ENCODE assay signal across 9 cellular contexts in the genomic region with DNA sequence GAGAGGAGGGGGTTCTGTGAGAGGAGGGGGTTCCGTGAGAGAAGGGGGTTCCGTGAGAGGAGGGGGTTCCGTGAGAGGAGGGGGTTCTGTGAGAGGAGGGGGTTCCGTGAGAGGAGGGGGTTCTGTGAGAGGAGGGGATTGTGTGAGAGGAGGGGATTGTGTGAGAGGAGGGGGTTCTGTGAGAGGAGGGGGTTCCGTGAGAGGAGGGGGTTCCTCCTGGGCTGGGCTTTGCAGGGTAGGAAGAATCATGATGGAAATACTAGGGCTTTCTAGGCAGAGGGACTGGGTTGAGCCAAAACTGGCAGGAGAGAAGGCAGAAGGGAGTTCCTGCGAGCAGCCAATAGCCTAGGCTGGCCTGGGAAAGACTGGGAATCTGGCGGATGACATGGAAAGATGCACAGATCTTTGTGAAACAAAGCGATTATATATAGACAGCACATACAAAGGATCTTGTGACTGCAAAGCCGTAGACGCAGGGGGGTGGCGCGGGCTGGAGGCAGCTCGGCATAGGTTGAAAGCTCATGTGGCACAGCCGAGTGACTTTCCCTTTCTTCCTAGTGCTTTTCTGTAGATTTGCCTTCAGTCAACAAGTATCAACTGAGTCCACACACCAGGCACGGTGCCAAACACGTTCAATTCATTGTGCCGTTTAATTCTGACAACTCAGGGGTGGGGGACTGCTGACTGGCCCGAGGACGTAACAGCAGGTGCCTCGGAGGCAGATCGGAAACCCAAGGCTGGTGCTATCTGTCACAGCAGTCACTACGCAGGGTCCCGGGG. TPM values are rescaled to one million over a fixed set of nuclear protein-coding genes. Genes with fewer than 3 reads are reported as not detected.
DNase-seq lines count a peak whose midpoint lies in the region; TF ChIP-seq lines count a peak whose summit lies in the region.
"Had no signal": no experiment of that assay in that cellular context is flagged by ENCODE, and none has a peak within 500 bp of the region (broad histone marks: within the 10 kb centered on the region; RNA-seq: fewer than 3 reads in every experiment).

No MANE protein-coding gene starts in this region.

- CTCF ChIA-PET in activated CD4-positive, alpha-beta memory T cell treated with anti-CD3 and anti-CD28 coated beads, Interleukin-2, amount 10 ng/mL, durations not matched to agents 7 days and 5 days (lab: Charles Lee): interaction anchor here (1.1 kb wide), 1 partner anchor 56 kb away, joined by 3 read pairs; no protein-coding TSS in a partner anchor
- CTCF ChIA-PET in activated CD4-positive, alpha-beta memory T cell treated with anti-CD3 and anti-CD28 coated beads for 36 hours (lab: Charles Lee): interaction anchor here (2.1 kb wide), 1 partner anchor 13 kb away, joined by 5 read pairs; no protein-coding TSS in a partner anchor
- CTCF ChIA-PET in MCF 10A (lab: Yijun Ruan, JAX): interaction anchor here (0.8 to 3.4 kb wide), 3 partner anchors 15 to 58 kb away, joined by 4 to 15 read pairs (median 11); no protein-coding TSS in a partner anchor

- H3K36me3 Mint-ChIP-seq in activated CD4-positive, alpha-beta memory T cell treated with anti-CD3 and anti-CD28 coated beads, Interleukin-2, amount 10 ng/mL, durations not matched to agents 7 days and 5 days (ENCODE audit: low read depth): no peaks in the 10 kb centered on the region
- peaks cover 1% of the 10 kb centered on the region for H3K36me3 Mint-ChIP-seq in activated CD4-positive, alpha-beta memory T cell treated with anti-CD3 and anti-CD28 coated beads for 36 hours
- peaks cover 14% of the 10 kb centered on the region for H3K36me3 Mint-ChIP-seq in MCF 10A (ENCODE audit: insufficient read depth, unreplicated experiment)

- peaks cover 9% of the 10 kb centered on the region for H3K4me1 Mint-ChIP-seq in activated CD4-positive, alpha-beta memory T cell treated with anti-CD3 and anti-CD28 coated beads, Interleukin-2, amount 10 ng/mL, durations not matched to agents 7 days and 5 days
- peaks cover 28% of the 10 kb centered on the region for H3K4me1 Mint-ChIP-seq in activated CD4-positive, alpha-beta memory T cell treated with anti-CD3 and anti-CD28 coated beads for 36 hours (ENCODE audit: low read depth)
- peaks cover 8% of the 10 kb centered on the region for H3K4me1 Mint-ChIP-seq in MCF 10A (ENCODE audit: insufficient read depth, unreplicated experiment)

- TF ChIP-seq CTCF in tibial nerve (IDR thresholded peaks at IDR 0.05): no peak
- TF ChIP-seq CTCF in MCF 10A (IDR thresholded peaks at IDR 0.05; ENCODE audit: unreplicated experiment): no peak

- H3K27me3 ChIP-seq in tibial nerve: no peaks in the 10 kb centered on the region

- POLR2A ChIA-PET in activated CD4-positive, alpha-beta memory T cell treated with anti-CD3 and anti-CD28 coated beads, Interleukin-2, amount 10 ng/mL, durations not matched to agents 7 days and 5 days (lab: Charles Lee): no interaction called here
- POLR2A ChIA-PET in activated CD4-positive, alpha-beta memory T cell treated with anti-CD3 and anti-CD28 coated beads for 36 hours (lab: Charles Lee): no interaction called here
- POLR2A ChIA-PET in MCF 10A (lab: Yijun Ruan, JAX): no interaction called here

- no peak for DNase-seq in activated CD4-positive, alpha-beta memory T cell treated with anti-CD3 and anti-CD28 coated beads, Interleukin-2, amount 10 ng/mL, durations not matched to agents 7 days and 5 days
- DNase-seq in activated CD4-positive, alpha-beta memory T cell treated with anti-CD3 and anti-CD28 coated beads for 36 hours: no peak
- peak; percentile 33 for DNase-seq in SHP77 treated with DMSO at 0.1 percent for 48 hours (lab: John Stamatoyannopoulos, UW)
- peak; percentile 25 to 62 for DNase-seq in hippocampal formation (lab: John Stamatoyannopoulos, UW)
- no peak for DNase-seq in tibial nerve (ENCODE audit: low spot score in 2 of 2)
- DNase-seq in T-helper 9 cell: no peak
- DNase-seq in MCF 10A (ENCODE audit: unreplicated experiment): no peak
- no peak for DNase-seq in HT-29 (ENCODE audit: low spot score)

- peak overlapping the region; percentile 6 for H3K27ac Mint-ChIP-seq in activated CD4-positive, alpha-beta memory T cell treated with anti-CD3 and anti-CD28 coated beads, Interleukin-2, amount 10 ng/mL, durations not matched to agents 7 days and 5 days
- H3K27ac Mint-ChIP-seq in activated CD4-positive, alpha-beta memory T cell treated with anti-CD3 and anti-CD28 coated beads for 36 hours: no peak overlapping the region
- H3K27ac Mint-ChIP-seq in MCF 10A (ENCODE audit: low read depth, unreplicated experiment): no peak overlapping the region

- WGBS in tibial nerve, 2 donors: 43 to 54% methylated on average over 22 to 23 of the region's 23 CpGs

- H3K9me3 Mint-ChIP-seq in activated CD4-positive, alpha-beta memory T cell treated with anti-CD3 and anti-CD28 coated beads, Interleukin-2, amount 10 ng/mL, durations not matched to agents 7 days and 5 days: no peaks in the 10 kb centered on the region
- H3K9me3 Mint-ChIP-seq in activated CD4-positive, alpha-beta memory T cell treated with anti-CD3 and anti-CD28 coated beads for 36 hours: no peaks in the 10 kb centered on the region
- H3K9me3 Mint-ChIP-seq in MCF 10A (ENCODE audit: unreplicated experiment): no peaks in the 10 kb centered on the region

- TF ChIP-seq POLR2A in tibial nerve (IDR thresholded peaks at IDR 0.05): no peak

- peaks cover 0 to 15% (median 8%) of the 10 kb centered on the region in 3 donors for H3K36me3 ChIP-seq in tibial nerve

- BruUV-seq in MCF 10A (replicated peaks; lab: Mats Ljungman, UMichigan): no TSS peak

- intact Hi-C loops in activated CD4-positive, alpha-beta memory T cell treated with anti-CD3 and anti-CD28 coated beads for 36 hours (cut with micrococcal nuclease): no loop called here
- intact Hi-C loops in MCF 10A (cut with micrococcal nuclease): no loop called here

- peak overlapping the region in 1 of 4 donors; percentile 19 for H3K4me3 ChIP-seq in tibial nerve
- H3K4me3 ChIP-seq: skin epidermis had no signal

- no peaks in the 10 kb centered on the region for H3K9me3 ChIP-seq in tibial nerve

- peak in 1 of 2 donors; percentile 46 for TF ChIP-seq EP300 in tibial nerve (IDR thresholded peaks at IDR 0.05)

- H3K27ac ChIP-seq in tibial nerve: peak overlapping the region in 3 of 4 donors; percentile 55 to 85 (median 76)

- peaks cover 0 to 81% (median 22%) of the 10 kb centered on the region in 4 donors for H3K4me1 ChIP-seq in tibial nerve

- H3K4me3 Mint-ChIP-seq in activated CD4-positive, alpha-beta memory T cell treated with anti-CD3 and anti-CD28 coated beads, Interleukin-2, amount 10 ng/mL, durations not matched to agents 7 days and 5 days: no peak overlapping the region
- H3K4me3 Mint-ChIP-seq in activated CD4-positive, alpha-beta memory T cell treated with anti-CD3 and anti-CD28 coated beads for 36 hours: no peak overlapping the region
- H3K4me3 Mint-ChIP-seq in MCF 10A (ENCODE audit: unreplicated experiment): no peak overlapping the region

- H3K27me3 Mint-ChIP-seq in activated CD4-positive, alpha-beta memory T cell treated with anti-CD3 and anti-CD28 coated beads, Interleukin-2, amount 10 ng/mL, durations not matched to agents 7 days and 5 days: no peaks in the 10 kb centered on the region
- H3K27me3 Mint-ChIP-seq in activated CD4-positive, alpha-beta memory T cell treated with anti-CD3 and anti-CD28 coated beads for 36 hours: no peaks in the 10 kb centered on the region
- H3K27me3 Mint-ChIP-seq in MCF 10A (ENCODE audit: insufficient read depth, unreplicated experiment): no peaks in the 10 kb centered on the region

RNA-seq across cellular contexts. Expression of gene PAM16, which starts 6.3 kb away (rescaled TPM):
- 10 to 100 TPM; 29.7 to 33.9 TPM for total RNA-seq in activated CD4-positive, alpha-beta memory T cell treated with anti-CD3 and anti-CD28 coated beads, Interleukin-2, amount 10 ng/mL, durations not matched to agents 7 days and 5 days
- total RNA-seq in activated CD4-positive, alpha-beta memory T cell treated with anti-CD3 and anti-CD28 coated beads for 36 hours: 10 to 100 TPM; 52.8 to 63.4 TPM
- total RNA-seq in tibial nerve (10 to 100 TPM; 45.1 to 95.1 (median 60.7) TPM), MCF 10A (2022) (71.8 and 117 TPM in 2 replicates)
- 159 and 165 TPM in 2 replicates for total RNA-seq in HT-29 (2014; rRNA removed; shearing (Covaris generic))

RNA-seq across cellular contexts. Expression of gene VASN, which starts 26.8 kb away (rescaled TPM):
- under 1 TPM in 1 of 2 experiments, not detected in 1; 0.08 TPM for total RNA-seq in activated CD4-positive, alpha-beta memory T cell treated with anti-CD3 and anti-CD28 coated beads, Interleukin-2, amount 10 ng/mL, durations not matched to agents 7 days and 5 days
- total RNA-seq in activated CD4-positive, alpha-beta memory T cell treated with anti-CD3 and anti-CD28 coated beads for 36 hours: under 1 TPM in 1 of 2 experiments, not detected in 1; 0.07 TPM
- 10 to 100 TPM; 31.0 to 58.1 (median 32.9) TPM for total RNA-seq in tibial nerve
- total RNA-seq in MCF 10A (2022): 4.0 and 7.1 TPM in 2 replicates
- total RNA-seq in HT-29 (2014; rRNA removed; shearing (Covaris generic)): 1.8 and 2.2 TPM in 2 replicates

RNA-seq across cellular contexts. Expression of gene GLIS2, which starts 29.0 kb away (rescaled TPM):
- under 1 TPM; 0.40 to 0.45 TPM for total RNA-seq in activated CD4-positive, alpha-beta memory T cell treated with anti-CD3 and anti-CD28 coated beads, Interleukin-2, amount 10 ng/mL, durations not matched to agents 7 days and 5 days
- total RNA-seq in activated CD4-positive, alpha-beta memory T cell treated with anti-CD3 and anti-CD28 coated beads for 36 hours: under 1 TPM; 0.52 to 0.68 TPM
- total RNA-seq in tibial nerve (10 to 100 TPM in 3 of 4 donors, 1 to 10 TPM in 1; 9.0 to 11.1 (median 10.8) TPM), MCF 10A (2022) (14.7 and 15.8 TPM in 2 replicates)
- total RNA-seq in HT-29 (2014; rRNA removed; shearing (Covaris generic)): 6.7 and 7.4 TPM in 2 replicates

Comparison
In these comparisons a context has a peak if more than half of its experiments do, and no peak if none do; other contexts are left out.
1. DNase-seq: peak in SHP77 treated with DMSO at 0.1 percent for 48 hours (single experiment) and hippocampal formation (2 of 2); none in activated CD4-positive, alpha-beta memory T cell treated with anti-CD3 and anti-CD28 coated beads, Interleukin-2, amount 10 ng/mL, durations not matched to agents 7 days and 5 days (single experiment), activated CD4-positive, alpha-beta memory T cell treated with anti-CD3 and anti-CD28 coated beads for 36 hours (single experiment), tibial nerve (0 of 2), T-helper 9 cell (single experiment), MCF 10A (single experiment) and HT-29 (single experiment).